Comparison of ENCODE assay signal across 13 cellular contexts in the genomic region with DNA sequence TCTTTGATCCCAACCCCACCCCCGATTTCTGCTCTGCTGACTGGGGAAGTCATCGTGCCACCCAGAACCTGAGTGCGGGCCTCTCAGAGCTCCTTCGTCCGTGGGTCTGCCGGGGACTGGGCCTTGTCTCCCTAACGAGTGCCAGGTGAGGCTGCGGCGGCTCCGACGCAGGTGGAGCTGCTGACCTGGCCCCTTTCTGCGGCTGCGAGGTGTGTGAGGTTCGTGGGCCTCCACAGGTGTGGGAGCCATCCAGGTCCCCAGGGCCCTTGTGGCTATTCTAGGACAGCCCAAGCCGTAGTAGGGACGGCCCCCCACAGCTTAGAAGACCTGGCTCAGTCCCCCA. TPM values are rescaled to one million over a fixed set of nuclear protein-coding genes. Genes with fewer than 3 reads are reported as not detected.
DNase-seq lines count a peak whose midpoint lies in the region; ATAC-seq, FAIRE-seq and TF ChIP-seq lines count a peak whose summit lies in the region.
"Had no signal": no experiment of that assay in that cellular context is flagged by ENCODE, and none has a peak within 500 bp of the region (broad histone marks: within the 10 kb centered on the region; RNA-seq: fewer than 3 reads in every experiment).

No MANE protein-coding gene starts in this region.

- no peak for FAIRE-seq in astrocyte (lab: Jason Lieb, UNC)

- intact Hi-C loops in right cardiac atrium (cut with DNase I) = no loop called here
- intact Hi-C loops in cardiac septum (cut with DNase I) = loop anchor here (5.0 kb wide), 1 partner anchor 40 kb away; a partner anchor contains a TSS

- peaks cover 72% of the 10 kb centered on the region for H4K20me1 ChIP-seq in astrocyte (ENCODE audit: insufficient read depth, low read length)

- peaks cover 6% of the 10 kb centered on the region for H3K4me1 Mint-ChIP-seq in astrocyte (ENCODE audit: low read depth, unreplicated experiment)

- DNase-seq in right cardiac atrium (peak in 1 of 3 donors; percentile 49), cardiac septum (ENCODE audit: low spot score) (no peak), astrocyte (ENCODE audit: low read depth) (no peak), HuH-7 (ENCODE audit: low spot score) (no peak), NCI-H2029 (lab: John Stamatoyannopoulos, UW) (no peak), dermis blood vessel endothelial cell (no peak)
- DNase-seq: activated CD4-positive, alpha-beta T cell treated with anti-CD3 and anti-CD28 coated beads, Interleukin-2, amount 50 U/mL, for 1 hour; SHP77; stimulated activated naive CD4-positive, alpha-beta T cell had no signal

- no peak overlapping the region for H3K4me3 Mint-ChIP-seq in astrocyte (ENCODE audit: unreplicated experiment)

- H3K27me3 Mint-ChIP-seq in astrocyte (ENCODE audit: low read depth, unreplicated experiment) = no peaks in the 10 kb centered on the region

- 78% methylated on average over 16 of the region's 16 CpGs for WGBS in right cardiac atrium

- H3K27ac ChIP-seq in right cardiac atrium (ENCODE audit: low read length) (peak overlapping the region; percentile 4), astrocyte (ENCODE audit: low read depth, low read length) (no peak overlapping the region)

- TF ChIP-seq CTCF in astrocyte (IDR thresholded peaks at IDR 0.05; ENCODE audit: insufficient read depth, low read depth, low read length) = no peak

- H3K27me3 ChIP-seq in right cardiac atrium (ENCODE audit: control insufficient read depth, insufficient read depth) (no peaks in the 10 kb centered on the region), astrocyte (ENCODE audit: insufficient read depth, low read length) (no peaks in the 10 kb centered on the region), mucosa of stomach (ENCODE audit: control insufficient read depth, insufficient read depth, low read length) (no peaks in the 10 kb centered on the region)

- peak overlapping the region; percentile 99 for H3K9ac ChIP-seq in astrocyte (ENCODE audit: low read length)
- peak overlapping the region; percentile 82 for H3K9ac ChIP-seq in mucosa of stomach (ENCODE audit: low read length)

- ATAC-seq in right cardiac atrium (no peak), HG03354 (IDR thresholded peaks at IDR 0.05; ENCODE audit: poor library complexity, severe bottlenecking, unreplicated experiment) (no peak)

- no peaks in the 10 kb centered on the region for H3K9me3 ChIP-seq in right cardiac atrium (ENCODE audit: control insufficient read depth, low read length)
- no peaks in the 10 kb centered on the region for H3K9me3 ChIP-seq in astrocyte (ENCODE audit: insufficient read depth, low read depth, low read length)
- no peaks in the 10 kb centered on the region for H3K9me3 ChIP-seq in mucosa of stomach (ENCODE audit: control insufficient read depth, low read length)

- peaks cover 77% of the 10 kb centered on the region for H3K79me2 ChIP-seq in astrocyte (ENCODE audit: insufficient read depth, low read length)

- peaks cover 16% of the 10 kb centered on the region for H3K36me3 ChIP-seq in astrocyte (ENCODE audit: insufficient read depth, low read length)
- H3K36me3 ChIP-seq in mucosa of stomach (ENCODE audit: control insufficient read depth, insufficient read depth, low read length) = peaks cover 3% of the 10 kb centered on the region

- H3K4me3 ChIP-seq in right cardiac atrium (ENCODE audit: low read length) (no peak overlapping the region), astrocyte (ENCODE audit: insufficient read depth, low read depth, low read length) (no peak overlapping the region), mucosa of stomach (ENCODE audit: low read length) (no peak overlapping the region)

- peaks cover 6% of the 10 kb centered on the region for H3K36me3 Mint-ChIP-seq in astrocyte (ENCODE audit: low read depth, unreplicated experiment)

- H3K4me1 ChIP-seq in right cardiac atrium (ENCODE audit: control insufficient read depth, insufficient read depth, low read length) = peaks cover 13% of the 10 kb centered on the region
- H3K4me1 ChIP-seq in astrocyte (ENCODE audit: insufficient read depth, low read length) = peaks cover 24% of the 10 kb centered on the region
- peaks cover 21% of the 10 kb centered on the region for H3K4me1 ChIP-seq in mucosa of stomach (ENCODE audit: control insufficient read depth, insufficient read depth, low read length)

- H2AFZ ChIP-seq in astrocyte (ENCODE audit: low read depth, low read length) = no peak overlapping the region

- no peak overlapping the region for H3K27ac Mint-ChIP-seq in astrocyte (ENCODE audit: unreplicated experiment)

- no peaks in the 10 kb centered on the region for H3K9me3 Mint-ChIP-seq in astrocyte (ENCODE audit: unreplicated experiment)

- peak overlapping the region; percentile 100 for H3K4me2 ChIP-seq in astrocyte (ENCODE audit: low read length)

RNA-seq across cellular contexts. Expression of a gene that starts 3.0 kb away (rescaled TPM):
- total RNA-seq in right cardiac atrium (10 to 100 TPM; 73.5 to 95.3 (median 87.8) TPM), cardiac septum (86.6 TPM), astrocyte (135 and 143 TPM in 2 replicates), dermis blood vessel endothelial cell (58.7 and 77.9 TPM in 2 replicates)
- 76.5 TPM for polyA plus RNA-seq in right cardiac atrium

RNA-seq across cellular contexts. Expression of a gene that starts 21.0 kb away (rescaled TPM):
- total RNA-seq in right cardiac atrium = 1 to 10 TPM in 3 of 4 donors, under 1 TPM in 1; 0.53 to 2.7 (median 2.0) TPM
- polyA plus RNA-seq in right cardiac atrium = 1.6 TPM
- total RNA-seq in cardiac septum = 3.8 TPM
- total RNA-seq in astrocyte = 1.4 and 2.6 TPM in 2 replicates
- total RNA-seq in dermis blood vessel endothelial cell = 1.3 and 1.4 TPM in 2 replicates

RNA-seq across cellular contexts. Expression of a gene that starts 39.2 kb away (rescaled TPM):
- total RNA-seq in right cardiac atrium = 10 to 100 TPM; 49.6 to 54.0 (median 52.8) TPM
- 58.5 TPM for polyA plus RNA-seq in right cardiac atrium
- 55.0 TPM for total RNA-seq in cardiac septum
- 60.1 and 63.3 TPM in 2 replicates for total RNA-seq in astrocyte
- 75.9 and 97.2 TPM in 2 replicates for total RNA-seq in dermis blood vessel endothelial cell

RNA-seq across cellular contexts. Expression of a gene that starts 39.3 kb away (rescaled TPM):
- total RNA-seq in right cardiac atrium (10 to 100 TPM; 39.7 to 45.3 (median 43.0) TPM), cardiac septum (32.3 TPM), astrocyte (45.5 and 60.5 TPM in 2 replicates), dermis blood vessel endothelial cell (40.3 and 49.9 TPM in 2 replicates)
- 47.1 TPM for polyA plus RNA-seq in right cardiac atrium

RNA-seq across cellular contexts. Expression of a gene that starts 56.6 kb away (rescaled TPM):
- total RNA-seq in right cardiac atrium = under 1 TPM in 2 of 4 donors, not detected in 2; 0.26 to 0.85 TPM
- 0.16 TPM for polyA plus RNA-seq in right cardiac atrium
- not detected for total RNA-seq in cardiac septum
- not detected in 2 replicates for total RNA-seq in astrocyte
- not detected in 2 replicates for total RNA-seq in dermis blood vessel endothelial cell
- total RNA-seq: IMR-90, mesenteric fat pad had no signal
- polyA plus RNA-seq: IMR-90 had no signal
